Comparison of ENCODE assay signal across 1 cellular context in genomic region chr5:127080001-127080478, GRCh38.
TF ChIP-seq lines count a peak whose summit lies in the region.

No MANE protein-coding gene starts in this region.

TF ChIP-seq in GM23338, 12 proteins besides CTCF, POLR2A, EP300 and RAD21:
- TF ChIP-seq ZNF462 (CRISPR knock-in tag; IDR thresholded peaks at IDR 0.05), result peak; percentile 75
- no peak for TF ChIP-seq POLR2AphosphoS5 (IDR thresholded peaks at IDR 0.05; ENCODE audit: low read depth)
- TF ChIP-seq EZH2phosphoT487 (IDR thresholded peaks at IDR 0.05; ENCODE audit: unreplicated experiment), result no peak
- peak; percentile 68; the same call in 1 of the 2 replicates for TF ChIP-seq NANOG (IDR thresholded peaks at IDR 0.05; ENCODE audit: borderline replicate concordance)
- no peak for TF ChIP-seq JUNB (IDR thresholded peaks at IDR 0.05; ENCODE audit: unreplicated experiment)
